In the genomic region with DNA sequence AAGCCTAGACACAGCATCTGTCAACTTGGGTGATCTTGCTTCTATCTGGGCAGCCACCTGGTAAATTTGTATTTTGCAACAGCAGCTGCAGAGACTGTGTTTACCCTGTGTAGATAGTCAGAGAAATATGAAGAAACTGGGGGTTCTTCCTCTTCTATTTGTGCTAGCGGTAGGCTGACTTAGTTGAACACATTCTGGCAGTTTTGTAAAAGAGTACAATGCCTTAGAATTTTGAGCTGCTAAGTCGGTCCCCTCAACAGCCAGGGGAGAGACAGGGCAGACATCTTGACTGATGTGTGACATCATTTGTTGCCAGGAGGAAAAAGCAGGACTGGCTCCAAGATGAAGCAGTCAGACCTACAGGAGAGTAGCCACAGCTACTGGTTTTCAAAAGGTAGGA, we compare ENCODE assay signal across 8 cellular contexts. TPM values are rescaled to one million over a fixed set of nuclear protein-coding genes. Genes with fewer than 3 reads are reported as not detected.
DNase-seq lines count a peak whose midpoint lies in the region; ATAC-seq, FAIRE-seq and TF ChIP-seq lines count a peak whose summit lies in the region.

No MANE protein-coding gene starts in this region.

- RAD21 ChIA-PET in GM12878 (lab: Charles Lee; ENCODE audit: unreplicated experiment): no interaction called here

- H3K27me3 ChIP-seq in GM12878 (replicated peaks in 1 of 2; ENCODE audit: control insufficient read depth in 2 of 2, insufficient read depth in 2 of 2, low read length in 1 of 2): no peaks in the 10 kb centered on the region
- H3K27me3 ChIP-seq in uterus: no peaks in the 10 kb centered on the region
- H3K27me3 ChIP-seq in smooth muscle cell (ENCODE audit: low read depth): no peaks in the 10 kb centered on the region

- H3K9me3 Mint-ChIP-seq in neural crest cell: peaks cover 14% of the 10 kb centered on the region

- in situ Hi-C loops in GM12878 (cut with MboI): no loop called here

- H3K36me3 ChIP-seq in GM12878 (ENCODE audit: control insufficient read depth in 2 of 2, insufficient read depth in 2 of 2, low read length in 1 of 2) (no peaks in the 10 kb centered on the region), uterus (no peaks in the 10 kb centered on the region), smooth muscle cell (ENCODE audit: low read depth) (no peaks in the 10 kb centered on the region)

- SMC1A ChIA-PET in GM12878 (lab: Charles Lee; ENCODE audit: uncharacterized antibody, unreplicated experiment): no interaction called here

- peak overlapping the region; percentile 14 for H3K27ac Mint-ChIP-seq in neural crest cell (ENCODE audit: unreplicated experiment)

- CTCF ChIA-PET in GM12878 (lab: Yijun Ruan, JAX): no interaction called here

- H3K79me2 ChIP-seq in GM12878 (ENCODE audit: control insufficient read depth, insufficient read depth, low read length): no peaks in the 10 kb centered on the region
- no peaks in the 10 kb centered on the region for H3K79me2 ChIP-seq in smooth muscle cell (ENCODE audit: low read depth)

- peak; percentile 80 for ATAC-seq in GM12878

- H3K9me3 ChIP-seq in GM12878 (replicated peaks; ENCODE audit: control insufficient read depth, insufficient read depth, low read length) (no peaks in the 10 kb centered on the region), uterus (no peaks in the 10 kb centered on the region), smooth muscle cell (replicated peaks; ENCODE audit: low read depth) (no peaks in the 10 kb centered on the region)

- intact Hi-C loops in GM12878 (cut with micrococcal nuclease; ENCODE audit: unreplicated experiment) (no loop called here), uterus (cut with DNase I; ENCODE audit: low total_unique reads) (no loop called here)

- H3K36me3 Mint-ChIP-seq in neural crest cell (ENCODE audit: low read depth): peaks cover 3% of the 10 kb centered on the region

- BruUV-seq in GM12878 (replicated peaks; lab: Mats Ljungman, UMichigan): no TSS peak

- H2AFZ ChIP-seq in GM12878 (ENCODE audit: control insufficient read depth, low read depth, low read length): no peak overlapping the region
- no peak overlapping the region for H2AFZ ChIP-seq in smooth muscle cell (ENCODE audit: low read depth)

- no peak for TF ChIP-seq EP300 in GM12878 (IDR thresholded peaks at IDR 0.05; ENCODE audit: borderline replicate concordance in 1 of 2, control insufficient read depth in 1 of 2, low read depth in 2 of 2, low read length in 2 of 2)

- TF ChIP-seq CTCF in GM12878 (IDR thresholded peaks at IDR 0.05 in 2 of 3, conservative IDR thresholded peaks at IDR 0.05 in 1 of 3; ENCODE audit: control insufficient read depth in 2 of 3, extremely low read depth in 1 of 3, insufficient read depth in 1 of 3, low read depth in 3 of 3, low read length in 3 of 3) (no peak), neural crest cell (conservative IDR thresholded peaks at IDR 0.05) (no peak), uterus (IDR thresholded peaks at IDR 0.05) (no peak), smooth muscle cell (IDR thresholded peaks at IDR 0.05; ENCODE audit: borderline replicate concordance, insufficient read depth, poor library complexity, severe bottlenecking) (no peak)

- H3K4me3 ChIP-seq in GM12878 (no peak overlapping the region), uterus (no peak overlapping the region), smooth muscle cell (no peak overlapping the region)

- no peak for FAIRE-seq in GM12878 (lab: Jason Lieb, UNC)

- H3K4me1 ChIP-seq in GM12878 (ENCODE audit: control insufficient read depth, insufficient read depth, low read length): no peaks in the 10 kb centered on the region
- no peaks in the 10 kb centered on the region for H3K4me1 ChIP-seq in uterus
- no peaks in the 10 kb centered on the region for H3K4me1 ChIP-seq in smooth muscle cell (ENCODE audit: low read depth)

- H3K4me2 ChIP-seq in GM12878 (ENCODE audit: control insufficient read depth, insufficient read depth) (no peak overlapping the region), smooth muscle cell (no peak overlapping the region)

- peaks cover 6% of the 10 kb centered on the region for H3K4me1 Mint-ChIP-seq in neural crest cell

- DNase-seq in NCI-H1417 (lab: John Stamatoyannopoulos, UW) (peak in 2 of 3 experiments; percentile 24 to 65), NCI-H1417 treated with DMSO at 0.1 percent for 48 hours (lab: John Stamatoyannopoulos, UW) (no peak), NCI-H1105 treated with DMSO at 0.1 percent for 48 hours (lab: John Stamatoyannopoulos, UW) (peak; percentile 21), GM12878 (ENCODE audit: low read depth, low spot score) (no peak), neural crest cell (ENCODE audit: low read depth, low spot score) (no peak), uterus (no peak), smooth muscle cell (lab: John Stamatoyannopoulos, UW; ENCODE audit: unreplicated experiment) (no peak)
- DNase-seq in activated naive CD4-positive, alpha-beta T cell treated with anti-CD3 and anti-CD28 coated beads, Interleukin-2, amount 50 U/mL, for 16 hours: no peak

- H3K27ac ChIP-seq in GM12878 (ENCODE audit: control insufficient read depth, insufficient read depth) (no peak overlapping the region), uterus (no peak overlapping the region), smooth muscle cell (ENCODE audit: low read depth) (no peak overlapping the region)

- no peak for TF ChIP-seq RAD21 in GM12878 (IDR thresholded peaks at IDR 0.05; ENCODE audit: insufficient read depth, low read depth, low read length)

- TF ChIP-seq POLR2A in GM12878 (IDR thresholded peaks at IDR 0.05; ENCODE audit: low read depth, low read length): no peak
- TF ChIP-seq POLR2A in uterus (IDR thresholded peaks at IDR 0.05): no peak

- H3F3A ChIP-seq in smooth muscle cell (ENCODE audit: low read depth): no peaks in the 10 kb centered on the region

- POLR2A ChIA-PET in GM12878 (lab: Charles Lee): no interaction called here

- 2% methylated on average over 2 of the region's 2 CpGs for WGBS in GM12878 (ENCODE audit: insufficient coverage, insufficient replicate concordance, low lambda C conversion rate, missing lambda C conversion rate)
- 91% methylated on average over 2 of the region's 2 CpGs for WGBS in smooth muscle cell (ENCODE audit: low lambda C conversion rate)

- no peak overlapping the region for H3K9ac ChIP-seq in GM12878 (ENCODE audit: control insufficient read depth, insufficient read depth, low read length)
- H3K9ac ChIP-seq in smooth muscle cell (ENCODE audit: low read depth): no peak overlapping the region

- H3K4me3 Mint-ChIP-seq in neural crest cell: no peak overlapping the region

- H4K20me1 ChIP-seq in GM12878 (ENCODE audit: control insufficient read depth, insufficient read depth): no peaks in the 10 kb centered on the region
- no peaks in the 10 kb centered on the region for H4K20me1 ChIP-seq in smooth muscle cell (ENCODE audit: low read depth)

- H3K27me3 Mint-ChIP-seq in neural crest cell (ENCODE audit: low read depth): no peaks in the 10 kb centered on the region

TF ChIP-seq in GM12878, 131 proteins besides CTCF, POLR2A, EP300 and RAD21:
- TF ChIP-seq MYC (IDR thresholded peaks at IDR 0.05; ENCODE audit: insufficient read depth, insufficient read length, insufficient replicate concordance, low read length, severe bottlenecking): no peak
- TF ChIP-seq YY1 (IDR thresholded peaks at IDR 0.05; ENCODE audit: low read depth, low read length): peak; percentile 70; the same call in 1 of the 2 replicates
- peak; percentile 59; the same call in 1 of the 2 replicates for TF ChIP-seq CREB1 (IDR thresholded peaks at IDR 0.05; ENCODE audit: low read depth)
- TF ChIP-seq RFX5 (IDR thresholded peaks at IDR 0.05; ENCODE audit: low read depth, low read length): peak; percentile 97
- peak; percentile 42; the same call in 1 of the 2 replicates for TF ChIP-seq CREM (IDR thresholded peaks at IDR 0.05; ENCODE audit: low read depth)
- TF ChIP-seq CBX3 (IDR thresholded peaks at IDR 0.05; ENCODE audit: borderline replicate concordance, low read depth): no peak

RNA-seq across cellular contexts. Expression of a gene that starts 53.7 kb away (rescaled TPM):
- total RNA-seq in GM12878 (2013; cell fraction: nucleolus; rRNA removed): not detected in 2 replicates
- total RNA-seq in GM12878 (2014; rRNA removed): not detected in 2 replicates
- not detected in 2 replicates for total RNA-seq in GM12878 (2014; rRNA removed; fragmentation: Illumina TruSeq; extraction: Trizol)
- not detected in 2 replicates for total RNA-seq in GM12878 (2021)
- polyA plus RNA-seq in GM12878 (2011; ENCODE audit: low read depth): not detected
- polyA plus RNA-seq in GM12878 (2011; rRNA removed): under 0.01 and 0.03 TPM in 2 replicates
- not detected in 2 replicates for polyA plus RNA-seq in GM12878 (2011; cell fraction: cytosol; rRNA removed)
- under 0.01 and 0.01 TPM in 2 replicates for polyA plus RNA-seq in GM12878 (2011; cell fraction: nucleus; rRNA removed)
- polyA plus RNA-seq in GM12878 (2012): 0.01 TPM in 1 of 2 replicates, not detected in the other
- polyA plus RNA-seq in GM12878 (2014; fragmentation: Illumina TruSeq; extraction: Trizol): not detected in 2 replicates
- polyA plus RNA-seq in GM12878 (2014; fragmentation: Nextera tagmentation; extraction: Ambion mirVana): not detected
- not detected in 2 replicates for polyA plus RNA-seq in GM12878 (2014; rRNA removed)
- polyA plus RNA-seq in GM12878 (2016; fragmentation: Nextera tagmentation; extraction: Ambion mirVana): under 1 TPM; 0.04 to 0.07 TPM
- polyA minus RNA-seq in GM12878 (2011; rRNA and poly(A)+ RNA removed): under 0.01 TPM in 1 of 2 replicates, not detected in the other
- not detected in 2 replicates for polyA minus RNA-seq in GM12878 (2011; cell fraction: cytosol; rRNA and poly(A)+ RNA removed)
- under 0.01 TPM in 1 of 2 replicates, not detected in the other for polyA minus RNA-seq in GM12878 (2011; cell fraction: nucleus; rRNA and poly(A)+ RNA removed)
- 0.68 and 0.75 TPM in 2 replicates for total RNA-seq in neural crest cell
- total RNA-seq in uterus: under 1 TPM in 1 of 4 donors, not detected in 3; 0.62 TPM
- 0.27 and 0.40 TPM in 2 replicates for total RNA-seq in smooth muscle cell
- 0.15 and 0.28 TPM in 2 replicates for polyA plus RNA-seq in smooth muscle cell

Comparison
In these comparisons a context has a peak if more than half of its experiments do, and no peak if none do; other contexts are left out.
1. DNase-seq: peak in NCI-H1417 (2 of 3) and NCI-H1105 treated with DMSO at 0.1 percent for 48 hours (single experiment); none in NCI-H1417 treated with DMSO at 0.1 percent for 48 hours (single experiment), GM12878 (single experiment), neural crest cell (single experiment), uterus (0 of 2), activated naive CD4-positive, alpha-beta T cell treated with anti-CD3 and anti-CD28 coated beads, Interleukin-2, amount 50 U/mL, for 16 hours (single experiment) and smooth muscle cell (single experiment).